Comparison of ENCODE assay signal across 14 cellular contexts in the genomic region with DNA sequence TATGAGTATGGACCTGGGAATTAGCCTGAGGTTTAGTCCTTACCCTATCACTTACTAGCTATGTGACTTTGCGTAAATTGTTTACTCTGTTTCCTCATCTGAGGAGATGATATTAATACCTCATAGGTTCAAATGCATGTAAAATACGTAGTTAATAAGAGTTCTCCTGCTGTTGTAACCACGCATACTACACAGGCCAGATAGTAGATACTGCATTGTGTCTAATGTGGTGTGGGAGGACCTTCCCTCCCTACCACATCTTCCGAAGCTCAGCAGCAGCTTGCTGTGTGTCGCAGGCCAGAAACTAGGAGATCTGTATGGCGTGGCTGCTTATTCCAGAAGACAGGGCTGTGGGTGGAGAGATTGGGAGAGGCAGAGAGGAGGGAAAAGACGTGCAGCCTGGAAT. TPM values are rescaled to one million over a fixed set of nuclear protein-coding genes. Genes with fewer than 3 reads are reported as not detected.
DNase-seq lines count a peak whose midpoint lies in the region; ATAC-seq, FAIRE-seq and TF ChIP-seq lines count a peak whose summit lies in the region.
"Had no signal": no experiment of that assay in that cellular context is flagged by ENCODE, and none has a peak within 500 bp of the region (broad histone marks: within the 10 kb centered on the region; RNA-seq: fewer than 3 reads in every experiment).

No MANE protein-coding gene starts in this region.

- no peaks in the 10 kb centered on the region for H3K27me3 Mint-ChIP-seq in astrocyte (ENCODE audit: low read depth, unreplicated experiment)
- H3K27me3 Mint-ChIP-seq in activated CD4-positive, alpha-beta T cell treated with anti-CD3 and anti-CD28 coated beads, Interleukin-2, amount 10 ng/mL, durations not matched to agents 7 days and 5 days, result no peaks in the 10 kb centered on the region

- H3K27ac Mint-ChIP-seq in astrocyte (ENCODE audit: unreplicated experiment), result peak overlapping the region; percentile 75
- no peak overlapping the region for H3K27ac Mint-ChIP-seq in activated CD4-positive, alpha-beta T cell treated with anti-CD3 and anti-CD28 coated beads, Interleukin-2, amount 10 ng/mL, durations not matched to agents 7 days and 5 days
- H3K27ac Mint-ChIP-seq: CD8-positive, alpha-beta T cell had no signal

- H3K79me2 ChIP-seq in astrocyte (ENCODE audit: insufficient read depth, low read length), result peaks cover 94% of the 10 kb centered on the region

- H3K36me3 ChIP-seq in HAP-1 (replicated peaks) (0 out of 2 replicates have a peak, but pooled peaks cover 6% of the 10 kb centered on the region), astrocyte (ENCODE audit: insufficient read depth, low read length) (peaks cover 6% of the 10 kb centered on the region), heart right ventricle (peaks cover 0 to 20% (median 0%) of the 10 kb centered on the region in 9 donors), stomach (peaks cover 2 to 20% (median 15%) of the 10 kb centered on the region in 4 donors)

- TF ChIP-seq CTCF in astrocyte (IDR thresholded peaks at IDR 0.05; ENCODE audit: insufficient read depth, low read depth, low read length) (no peak), heart right ventricle (IDR thresholded peaks at IDR 0.05) (no peak), stomach (IDR thresholded peaks at IDR 0.05) (no peak)

- no peaks in the 10 kb centered on the region for H3K27me3 ChIP-seq in HAP-1 (ENCODE audit: low read depth)
- no peaks in the 10 kb centered on the region for H3K27me3 ChIP-seq in astrocyte (ENCODE audit: insufficient read depth, low read length)
- H3K27me3 ChIP-seq in heart right ventricle, result no peaks in the 10 kb centered on the region
- no peaks in the 10 kb centered on the region for H3K27me3 ChIP-seq in stomach

- peak in 5 of 8 donors; percentile 37 to 56 (median 46) for ATAC-seq in heart right ventricle
- ATAC-seq in GM18502 (IDR thresholded peaks at IDR 0.05; ENCODE audit: poor library complexity, unreplicated experiment), result no peak
- ATAC-seq: CD8-positive, alpha-beta T cell; stimulated activated naive CD8-positive, alpha-beta T cell treated with anti-CD3 and anti-CD28 coated beads, Interleukin-15, Interleukin-2, amounts not matched to agents 100 U/mL and 50 U/mL, for 24 hours had no signal

- peaks cover 18% of the 10 kb centered on the region for H3K4me1 Mint-ChIP-seq in astrocyte (ENCODE audit: low read depth, unreplicated experiment)
- H3K4me1 Mint-ChIP-seq in activated CD4-positive, alpha-beta T cell treated with anti-CD3 and anti-CD28 coated beads, Interleukin-2, amount 10 ng/mL, durations not matched to agents 7 days and 5 days, result no peaks in the 10 kb centered on the region

- H3K4me1 ChIP-seq in HAP-1 (peaks cover 34% of the 10 kb centered on the region), astrocyte (ENCODE audit: insufficient read depth, low read length) (peaks cover 2% of the 10 kb centered on the region), heart right ventricle (peaks cover 0 to 21% (median 0%) of the 10 kb centered on the region in 9 donors), stomach (peaks cover 0 to 17% (median 8%) of the 10 kb centered on the region in 4 donors)

- H4K20me1 ChIP-seq in astrocyte (ENCODE audit: insufficient read depth, low read length), result peaks cover 22% of the 10 kb centered on the region

- DNase-seq in HAP-1 (ENCODE audit: low spot score in 2 of 2) (peak; percentile 12 to 29), astrocyte (ENCODE audit: low read depth) (no peak), heart right ventricle (no peak), stomach (no peak), HK-2 (ENCODE audit: unreplicated experiment) (no peak), UCSD-AML1 (lab: John Stamatoyannopoulos, UW; ENCODE audit: unreplicated experiment) (no peak)
- no peak for DNase-seq in activated CD4-positive, alpha-beta T cell treated with anti-CD3 and anti-CD28 coated beads, Interleukin-2, amount 10 ng/mL, durations not matched to agents 7 days and 5 days
- DNase-seq: CD8-positive, alpha-beta T cell; effector CD4-positive, alpha-beta T cell; NCI-H226; RPMI8226; stimulated activated CD4-positive, alpha-beta T cell treated with anti-CD3 and anti-CD28 coated beads, Interleukin-4, amount 100 ng/mL, for 4 hours; stimulated activated naive CD8-positive, alpha-beta T cell treated with anti-CD3 and anti-CD28 coated beads, Interleukin-15, Interleukin-2, amounts not matched to agents 100 U/mL and 50 U/mL, for 24 hours had no signal

- 77 to 85% methylated on average over 7 of the region's 7 CpGs for WGBS in heart right ventricle, 2 donors
- WGBS in stomach, 5 donors, result 76 to 84% (median 81%) methylated on average over 7 of the region's 7 CpGs

- no peak overlapping the region for H3K4me3 ChIP-seq in HAP-1
- H3K4me3 ChIP-seq in astrocyte (ENCODE audit: insufficient read depth, low read depth, low read length), result no peak overlapping the region
- no peak overlapping the region for H3K4me3 ChIP-seq in heart right ventricle
- H3K4me3 ChIP-seq in stomach, result no peak overlapping the region

- CTCF ChIA-PET in activated CD4-positive, alpha-beta T cell treated with anti-CD3 and anti-CD28 coated beads, Interleukin-2, amount 10 ng/mL, durations not matched to agents 7 days and 5 days (lab: Charles Lee), result interaction anchor here (1.0 kb wide), 1 partner anchor 17 kb away, joined by 3 read pairs; no protein-coding TSS in a partner anchor

- no peak for FAIRE-seq in astrocyte (lab: Jason Lieb, UNC)

- intact Hi-C loops in heart right ventricle (cut with DNase I), result no loop called here
- intact Hi-C loops in stomach (cut with DNase I; ENCODE audit: low total_unique reads), result no loop called here

- H3K4me3 Mint-ChIP-seq in astrocyte (ENCODE audit: unreplicated experiment), result no peak overlapping the region
- no peak overlapping the region for H3K4me3 Mint-ChIP-seq in activated CD4-positive, alpha-beta T cell treated with anti-CD3 and anti-CD28 coated beads, Interleukin-2, amount 10 ng/mL, durations not matched to agents 7 days and 5 days
- H3K4me3 Mint-ChIP-seq: CD8-positive, alpha-beta T cell had no signal

- in situ Hi-C loops in HAP-1 (cut with MboI; ENCODE audit: low sequenced_read_pairs), result no loop called here

- H3K9me3 ChIP-seq in HAP-1 (no peaks in the 10 kb centered on the region), astrocyte (ENCODE audit: insufficient read depth, low read depth, low read length) (no peaks in the 10 kb centered on the region), heart right ventricle (no peaks in the 10 kb centered on the region), stomach (no peaks in the 10 kb centered on the region)

- H2AFZ ChIP-seq in astrocyte (ENCODE audit: low read depth, low read length), result no peak overlapping the region

- H3K9me3 Mint-ChIP-seq in astrocyte (ENCODE audit: unreplicated experiment), result no peaks in the 10 kb centered on the region
- no peaks in the 10 kb centered on the region for H3K9me3 Mint-ChIP-seq in activated CD4-positive, alpha-beta T cell treated with anti-CD3 and anti-CD28 coated beads, Interleukin-2, amount 10 ng/mL, durations not matched to agents 7 days and 5 days
- H3K9me3 Mint-ChIP-seq: CD8-positive, alpha-beta T cell had no signal

- no peak overlapping the region for H3K9ac ChIP-seq in astrocyte (ENCODE audit: low read length)

- no peak for TF ChIP-seq EP300 in stomach (IDR thresholded peaks at IDR 0.05)

- peak overlapping the region; percentile 1 for H3K4me2 ChIP-seq in astrocyte (ENCODE audit: low read length)

- TF ChIP-seq POLR2A in stomach (IDR thresholded peaks at IDR 0.05), result no peak

- POLR2A ChIA-PET in activated CD4-positive, alpha-beta T cell treated with anti-CD3 and anti-CD28 coated beads, Interleukin-2, amount 10 ng/mL, durations not matched to agents 7 days and 5 days (lab: Charles Lee), result no interaction called here

- peaks cover 3% of the 10 kb centered on the region for H3K36me3 Mint-ChIP-seq in astrocyte (ENCODE audit: low read depth, unreplicated experiment)
- peaks cover 12% of the 10 kb centered on the region for H3K36me3 Mint-ChIP-seq in activated CD4-positive, alpha-beta T cell treated with anti-CD3 and anti-CD28 coated beads, Interleukin-2, amount 10 ng/mL, durations not matched to agents 7 days and 5 days (ENCODE audit: low read depth)

- H3K27ac ChIP-seq in astrocyte (ENCODE audit: low read depth, low read length), result peak overlapping the region; percentile 8
- H3K27ac ChIP-seq in heart right ventricle, result peak overlapping the region in 4 of 10 donors; percentile 3 to 26 (median 16)
- H3K27ac ChIP-seq in stomach, result peak overlapping the region in 3 of 5 donors; percentile 32 to 54 (median 32)

RNA-seq across cellular contexts. Expression of a gene that starts 23.0 kb away (rescaled TPM):
- total RNA-seq in astrocyte (24.5 and 27.8 TPM in 2 replicates), heart right ventricle (10 to 100 TPM; 17.3 to 24.9 (median 21.5) TPM), stomach (10 to 100 TPM in 4 of 5 donors, 1 to 10 TPM in 1; 8.7 to 30.7 (median 16.3) TPM)
- polyA plus RNA-seq in heart right ventricle (10 to 100 TPM; 15.8 to 16.9 TPM), stomach (10 to 100 TPM; 11.0 to 17.3 (median 16.0) TPM)
- 10 to 100 TPM; 15.3 to 17.1 TPM for total RNA-seq in activated CD4-positive, alpha-beta T cell treated with anti-CD3 and anti-CD28 coated beads, Interleukin-2, amount 10 ng/mL, durations not matched to agents 7 days and 5 days

RNA-seq across cellular contexts. Expression of a gene that starts 57.5 kb away (rescaled TPM):
- 0.41 and 0.64 TPM in 2 replicates for total RNA-seq in astrocyte
- under 1 TPM in 1 of 10 donors, not detected in 9; 0.16 TPM for total RNA-seq in heart right ventricle
- under 1 TPM; 0.01 to 0.15 TPM for polyA plus RNA-seq in heart right ventricle
- total RNA-seq in stomach, result not detected
- under 1 TPM in 1 of 3 donors, not detected in 2; 0.10 TPM for polyA plus RNA-seq in stomach
- not detected for total RNA-seq in activated CD4-positive, alpha-beta T cell treated with anti-CD3 and anti-CD28 coated beads, Interleukin-2, amount 10 ng/mL, durations not matched to agents 7 days and 5 days
- total RNA-seq: CD8-positive, alpha-beta T cell had no signal

Comparison
In these comparisons a context has a peak if more than half of its experiments do, and no peak if none do; other contexts are left out.
1. DNase-seq: peak in HAP-1 (2 of 2); none in astrocyte (single experiment), heart right ventricle (0 of 2), stomach (single experiment), HK-2 (single experiment), UCSD-AML1 (single experiment) and activated CD4-positive, alpha-beta T cell treated with anti-CD3 and anti-CD28 coated beads, Interleukin-2, amount 10 ng/mL, durations not matched to agents 7 days and 5 days (single experiment).